Comparison of ENCODE assay signal across 10 cellular contexts in the genomic region with DNA sequence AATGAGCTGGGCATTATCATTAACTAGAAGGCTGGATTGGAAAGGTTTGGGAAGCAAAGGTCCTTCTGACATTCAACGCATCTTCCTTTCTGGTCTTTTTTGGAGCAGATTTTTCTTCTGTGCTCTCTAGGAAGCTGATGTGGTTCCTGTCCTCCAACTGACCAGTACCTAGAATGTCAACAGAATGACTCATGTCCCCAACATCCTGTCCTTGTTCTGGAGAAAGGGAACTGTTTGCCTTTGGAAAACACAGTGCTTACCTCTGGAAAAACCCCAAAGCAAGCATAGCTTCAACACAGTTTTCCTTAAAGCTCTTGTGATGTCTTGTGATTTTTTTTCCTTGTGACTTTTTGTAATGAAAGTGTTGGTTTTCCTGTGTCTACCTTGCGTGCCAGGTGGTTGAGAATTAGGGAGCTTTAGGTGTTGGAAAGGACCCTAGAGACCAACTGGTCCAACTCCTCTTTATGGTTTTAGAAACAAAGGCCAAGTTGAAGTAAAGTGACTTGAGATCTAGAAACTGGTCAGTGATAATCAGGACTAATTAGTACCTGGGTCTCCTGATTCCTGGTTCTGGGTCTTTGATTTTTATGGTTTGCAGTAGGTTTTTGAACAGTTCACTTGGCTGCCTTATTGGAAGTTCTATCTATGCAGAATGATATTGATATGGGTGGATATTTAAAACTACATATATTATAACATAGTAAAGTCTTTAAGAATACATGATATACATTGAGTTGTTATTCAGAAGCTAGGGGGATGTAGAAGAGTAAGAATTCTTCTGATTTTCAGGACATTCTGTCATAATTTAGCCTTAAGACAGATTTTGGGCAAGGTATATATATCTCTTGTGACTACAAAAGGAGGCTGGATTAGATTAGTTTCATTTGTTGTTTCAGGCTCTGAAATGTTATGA.
A peak's percentile ranks its signal among the peaks of the same experiment; 100 is the strongest.
DNase-seq lines count a peak whose midpoint lies in the region; ATAC-seq and TF ChIP-seq lines count a peak whose summit lies in the region.
"Had no signal": no experiment of that assay in that cellular context is flagged by ENCODE, and none has a peak within 500 bp of the region (broad histone marks: within the 10 kb centered on the region; RNA-seq: fewer than 3 reads in every experiment).

No MANE protein-coding gene starts in this region.

- no peak for TF ChIP-seq CTCF in coronary artery (IDR thresholded peaks at IDR 0.05)
- TF ChIP-seq CTCF in psoas muscle (IDR thresholded peaks at IDR 0.05) = no peak
- TF ChIP-seq CTCF in GM13976 (IDR thresholded peaks at IDR 0.05; ENCODE audit: borderline replicate concordance, control extremely low read depth, extremely low read depth, insufficient read depth, missing control alignments) = no peak
- no peak for TF ChIP-seq CTCF in brain microvascular endothelial cell (IDR thresholded peaks at IDR 0.05; ENCODE audit: low read depth, low read length, missing control alignments)

- H3K4me3 ChIP-seq in coronary artery (no peak overlapping the region), psoas muscle (no peak overlapping the region), brain microvascular endothelial cell (ENCODE audit: low read depth, low read length) (no peak overlapping the region)
- H3K4me3 ChIP-seq: Peyer's patch had no signal

- 81 to 83% (median 81%) methylated on average over 2 of the region's 2 CpGs for WGBS in psoas muscle, 3 donors

- H3K27ac ChIP-seq in coronary artery = peak overlapping the region; percentile 66 to 71
- peak overlapping the region; percentile 32 for H3K27ac ChIP-seq in psoas muscle
- no peak overlapping the region for H3K27ac ChIP-seq in brain microvascular endothelial cell

- DNase-seq in coronary artery (ENCODE audit: low spot score) (no peak), psoas muscle (no peak), NCI-H1105 treated with DMSO at 0.1 percent for 48 hours (lab: John Stamatoyannopoulos, UW) (no peak), GM13976 (ENCODE audit: low spot score) (no peak), brain microvascular endothelial cell (no peak)
- DNase-seq in stimulated activated naive CD4-positive, alpha-beta T cell (lab: John Stamatoyannopoulos, UW) = no peak
- DNase-seq: Peyer's patch; stimulated activated CD4-positive, alpha-beta T cell treated with anti-CD3 and anti-CD28 coated beads, Interleukin-15, amount 100 ng/mL, for 24 hours had no signal

- H3K36me3 ChIP-seq in psoas muscle (ENCODE audit: insufficient read depth in 1 of 2, low read depth in 1 of 2) (no peaks in the 10 kb centered on the region), brain microvascular endothelial cell (replicated peaks) (no peaks in the 10 kb centered on the region)
- H3K36me3 ChIP-seq: Peyer's patch had no signal

- intact Hi-C loops in psoas muscle (cut with DNase I) = loop anchor here in 1 of 2 donors (5.0 kb wide), 1 partner anchor 68 kb away; the partner anchor contains the start of gene FMNL2

- TF ChIP-seq POLR2A in GM18505 (IDR thresholded peaks at IDR 0.05; ENCODE audit: borderline replicate concordance, extremely low read depth, insufficient read depth, insufficient read length) = no peak

- H3K9me3 ChIP-seq in psoas muscle = no peaks in the 10 kb centered on the region
- H3K9me3 ChIP-seq: Peyer's patch had no signal

- peaks cover 77% of the 10 kb centered on the region for H3K4me1 ChIP-seq in psoas muscle

- H3K27me3 ChIP-seq in psoas muscle (ENCODE audit: insufficient read depth in 3 of 3, low read length in 2 of 3) (no peaks in the 10 kb centered on the region), brain microvascular endothelial cell (replicated peaks) (no peaks in the 10 kb centered on the region)
- H3K27me3 ChIP-seq: Peyer's patch had no signal

- in situ Hi-C loops in GM13976 (cut with MboI; ENCODE audit: low sequenced_read_pairs, unreplicated experiment) = no loop called here
- in situ Hi-C loops in brain microvascular endothelial cell (cut with HindIII; ENCODE audit: low pct_ligation_motif_present, low sequenced_read_pairs) = no loop called here

- ATAC-seq in GM18505 (IDR thresholded peaks at IDR 0.05; ENCODE audit: unreplicated experiment) = peak; percentile 16
- ATAC-seq in HG03432 (IDR thresholded peaks at IDR 0.05; ENCODE audit: unreplicated experiment) = peak; percentile 13
- ATAC-seq in psoas muscle = peak; percentile 56 to 73 (median 70)

Comparison
In these comparisons a context has a peak if more than half of its experiments do, and no peak if none do; other contexts are left out.
1. ATAC-seq: peak in every context shown above with its lines; median percentile 70 in psoas muscle; 16 in GM18505; 13 in HG03432.